In genomic region chr11:11157201-11157600, GRCh38 we compare ENCODE assay signal across 8 cellular contexts.
A peak's percentile ranks its signal among the peaks of the same experiment; 100 is the strongest.
DNase-seq lines count a peak whose midpoint lies in the region; ATAC-seq, FAIRE-seq and TF ChIP-seq lines count a peak whose summit lies in the region.

No MANE protein-coding gene starts in this region.

- no peak for ATAC-seq in HG02981 (IDR thresholded peaks at IDR 0.05; ENCODE audit: unreplicated experiment)

- in situ Hi-C loops in GM13977 (cut with MboI; ENCODE audit: low pct_unique_long_range_greater_than_20kb, low sequenced_read_pairs, unreplicated experiment), result no loop called here

- H3K4me3 ChIP-seq in bronchial epithelial cell (ENCODE audit: low read depth, low read length), result no peak overlapping the region

- TF ChIP-seq CTCF in GM13977 (IDR thresholded peaks at IDR 0.05; ENCODE audit: extremely low read depth, insufficient read depth, missing control alignments), result no peak
- TF ChIP-seq CTCF in bronchial epithelial cell (IDR thresholded peaks at IDR 0.05; ENCODE audit: insufficient read depth, low read length, severe bottlenecking), result peak; percentile 55

- no peak for FAIRE-seq in bronchial epithelial cell (lab: Jason Lieb, UNC)

- H3K27me3 ChIP-seq in bronchial epithelial cell (ENCODE audit: control insufficient read depth, insufficient read depth, low read length), result no peaks in the 10 kb centered on the region

- DNase-seq in AG08395 (ENCODE audit: low spot score) (peak; percentile 65), GM13977 (ENCODE audit: low spot score) (peak; percentile 30), T follicular helper cell (ENCODE audit: low read depth) (peak; percentile 59), bronchial epithelial cell (ENCODE audit: low read depth) (peak; percentile 23), myocyte (ENCODE audit: low read depth) (peak; percentile 58), GM19240 (ENCODE audit: insufficient read length, low spot score) (no peak), NCI-H1930 (lab: John Stamatoyannopoulos, UW) (no peak)

- H3K36me3 ChIP-seq in bronchial epithelial cell (ENCODE audit: control insufficient read depth, insufficient read depth, low read length), result no peaks in the 10 kb centered on the region

Comparison
In these comparisons a context has a peak if more than half of its experiments do, and no peak if none do; other contexts are left out.
1. DNase-seq: peak in AG08395 (single experiment), GM13977 (single experiment), T follicular helper cell (single experiment), bronchial epithelial cell (single experiment) and myocyte (single experiment); none in GM19240 (single experiment) and NCI-H1930 (0 of 2).